14 cellular contexts compared by ENCODE assay signal in genomic region chr11:57421805-57422204, GRCh38. TPM values are rescaled to one million over a fixed set of nuclear protein-coding genes. Genes with fewer than 3 reads are reported as not detected.
"Had no signal": no experiment of that assay in that cellular context is flagged by ENCODE, and none has a peak within 500 bp of the region (broad histone marks: within the 10 kb centered on the region; RNA-seq: fewer than 3 reads in every experiment).

No MANE protein-coding gene starts in this region.

- H3K27ac ChIP-seq: colonic mucosa, neutrophil, parathyroid adenoma had no signal

- H2AFZ ChIP-seq: parathyroid adenoma had no signal

- H3K27ac Mint-ChIP-seq: stimulated activated naive B cell treated with anti-CD40 and anti-IgM and Interleukin-4, amounts not matched to agents 10 μg/mL and 1 μg/mL and 100 μg/mL, for 72 hours; T-helper 2 cell treated with Interferon-gamma antibody and Interleukin-4, amounts not matched to agents 5 μg/mL and 100 μg/mL, for 36 hours had no signal

- H3K4me3 ChIP-seq: colonic mucosa, mucosa of descending colon had no signal

- H3K27me3 ChIP-seq: colonic mucosa, neutrophil had no signal

- H3K36me3 ChIP-seq: colonic mucosa had no signal

- ATAC-seq: esophagus mucosa; left lobe of liver; mucosa of descending colon; naive thymus-derived CD4-positive, alpha-beta T cell; stimulated activated naive B cell treated with anti-CD40 and anti-IgM and Interleukin-4, amounts not matched to agents 10 μg/mL and 1 μg/mL and 100 μg/mL, for 72 hours had no signal

- H3K9ac ChIP-seq: parathyroid adenoma had no signal

- H3K27me3 Mint-ChIP-seq: naive thymus-derived CD4-positive, alpha-beta T cell; stimulated activated naive B cell treated with anti-CD40 and anti-IgM and Interleukin-4, amounts not matched to agents 10 μg/mL and 1 μg/mL and 100 μg/mL, for 72 hours had no signal

- DNase-seq: activated naive CD4-positive, alpha-beta T cell; colonic mucosa; mucosa of descending colon; naive thymus-derived CD4-positive, alpha-beta T cell; retina; stimulated activated CD4-positive, alpha-beta T cell treated with anti-CD3 and anti-CD28 coated beads, Interleukin-2, amount 100 ng/mL, for 48 hours; stimulated activated naive B cell treated with anti-CD40 and anti-IgM and Interleukin-4, amounts not matched to agents 10 μg/mL and 1 μg/mL and 100 μg/mL, for 72 hours; trophoblast cell had no signal

- H3K9me3 ChIP-seq: colonic mucosa, mucosa of descending colon, neutrophil had no signal

- H3K79me2 ChIP-seq: parathyroid adenoma had no signal

- H3K4me1 ChIP-seq: parathyroid adenoma had no signal

- H3K4me3 Mint-ChIP-seq: naive thymus-derived CD4-positive, alpha-beta T cell; stimulated activated naive B cell treated with anti-CD40 and anti-IgM and Interleukin-4, amounts not matched to agents 10 μg/mL and 1 μg/mL and 100 μg/mL, for 72 hours had no signal

- H3K9me3 Mint-ChIP-seq: stimulated activated naive B cell treated with anti-CD40 and anti-IgM and Interleukin-4, amounts not matched to agents 10 μg/mL and 1 μg/mL and 100 μg/mL, for 72 hours; T-helper 2 cell treated with Interferon-gamma antibody and Interleukin-4, amounts not matched to agents 5 μg/mL and 100 μg/mL, for 36 hours had no signal

RNA-seq across cellular contexts. Expression of gene PRG2, which starts 31.4 kb away (rescaled TPM):
- total RNA-seq: cardiac septum, colonic mucosa, esophagus mucosa had no signal

RNA-seq across cellular contexts. Expression of gene PRG3, which starts 40.9 kb away (rescaled TPM):
- total RNA-seq: cardiac septum; colonic mucosa; esophagus mucosa; left lobe of liver; mucosa of descending colon; naive thymus-derived CD4-positive, alpha-beta T cell had no signal
